1 cellular context compared by ENCODE assay signal in the genomic region with DNA sequence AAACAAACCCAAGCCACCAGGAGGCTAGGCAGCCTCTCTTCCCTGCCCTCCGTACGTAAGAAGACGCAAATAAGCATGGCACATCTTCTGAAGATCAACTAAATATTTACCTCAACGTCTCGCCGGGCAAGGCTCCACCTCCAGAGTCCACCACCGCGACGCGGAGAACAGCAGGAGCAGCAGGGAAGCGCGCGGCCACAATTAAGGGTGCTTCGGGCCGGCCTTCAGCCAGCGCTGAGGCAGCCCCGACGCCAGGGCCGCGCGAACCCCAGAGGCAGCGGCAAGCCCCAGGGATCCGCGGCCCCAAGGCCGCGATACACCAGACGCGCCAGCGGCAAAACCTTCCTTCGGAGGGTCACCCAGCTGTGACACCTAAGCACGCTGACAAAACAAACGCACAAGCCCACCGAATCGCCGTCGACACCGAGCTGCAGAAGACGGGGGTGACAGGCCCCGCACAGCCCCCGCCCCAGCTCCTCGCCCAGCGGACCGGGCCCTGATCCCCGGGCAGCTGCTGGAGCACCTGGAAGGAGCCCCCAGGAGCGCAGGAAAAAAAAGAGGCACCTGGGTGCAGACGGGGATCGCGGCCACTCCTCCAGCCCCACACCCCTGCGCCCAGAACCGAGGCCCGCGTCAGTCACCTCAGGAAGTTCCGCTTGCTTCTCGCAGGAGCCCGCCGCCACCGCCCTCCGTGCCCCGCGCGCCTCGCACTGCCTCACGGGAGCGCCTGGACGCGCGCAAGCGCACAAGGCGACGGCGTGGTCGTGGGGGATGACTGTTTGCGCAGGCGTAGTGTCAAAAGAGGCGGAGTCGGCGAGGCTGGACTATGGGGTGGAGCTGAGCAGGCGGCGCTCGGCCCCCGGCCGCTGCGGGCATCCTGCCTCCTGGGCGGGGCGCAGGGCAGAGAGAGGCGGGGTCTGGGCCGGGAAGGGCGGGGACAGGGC.
TF ChIP-seq lines count a peak whose summit lies in the region.

A gene with protein sequence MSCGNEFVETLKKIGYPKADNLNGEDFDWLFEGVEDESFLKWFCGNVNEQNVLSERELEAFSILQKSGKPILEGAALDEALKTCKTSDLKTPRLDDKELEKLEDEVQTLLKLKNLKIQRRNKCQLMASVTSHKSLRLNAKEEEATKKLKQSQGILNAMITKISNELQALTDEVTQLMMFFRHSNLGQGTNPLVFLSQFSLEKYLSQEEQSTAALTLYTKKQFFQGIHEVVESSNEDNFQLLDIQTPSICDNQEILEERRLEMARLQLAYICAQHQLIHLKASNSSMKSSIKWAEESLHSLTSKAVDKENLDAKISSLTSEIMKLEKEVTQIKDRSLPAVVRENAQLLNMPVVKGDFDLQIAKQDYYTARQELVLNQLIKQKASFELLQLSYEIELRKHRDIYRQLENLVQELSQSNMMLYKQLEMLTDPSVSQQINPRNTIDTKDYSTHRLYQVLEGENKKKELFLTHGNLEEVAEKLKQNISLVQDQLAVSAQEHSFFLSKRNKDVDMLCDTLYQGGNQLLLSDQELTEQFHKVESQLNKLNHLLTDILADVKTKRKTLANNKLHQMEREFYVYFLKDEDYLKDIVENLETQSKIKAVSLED (minus strand): TSS at position 712 of the 944 bp plus-strand sequence. CDS start 1,175 bp downstream, outside the sequence.
Gene POLN (minus strand): TSS at position 712 of the 944 bp plus-strand sequence. CDS start 12,890 bp downstream, outside the sequence.

TF ChIP-seq in HepG2, 621 proteins besides CTCF, POLR2A, EP300 and RAD21 (continued from another document and continues in another):
- no peak for TF ChIP-seq ATF5 (CRISPR knock-in tag; IDR thresholded peaks at IDR 0.05; ENCODE audit: low read depth)
- no peak for TF ChIP-seq ZNF7 (CRISPR knock-in tag; IDR thresholded peaks at IDR 0.05)
- no peak for TF ChIP-seq SP5 (CRISPR knock-in tag; IDR thresholded peaks at IDR 0.05; ENCODE audit: borderline replicate concordance, low read depth)
- TF ChIP-seq ZNF567 (CRISPR knock-in tag; IDR thresholded peaks at IDR 0.05; ENCODE audit: borderline replicate concordance) = peak; percentile 47; the same call in 1 of the 2 replicates
- TF ChIP-seq, protein P1, sequence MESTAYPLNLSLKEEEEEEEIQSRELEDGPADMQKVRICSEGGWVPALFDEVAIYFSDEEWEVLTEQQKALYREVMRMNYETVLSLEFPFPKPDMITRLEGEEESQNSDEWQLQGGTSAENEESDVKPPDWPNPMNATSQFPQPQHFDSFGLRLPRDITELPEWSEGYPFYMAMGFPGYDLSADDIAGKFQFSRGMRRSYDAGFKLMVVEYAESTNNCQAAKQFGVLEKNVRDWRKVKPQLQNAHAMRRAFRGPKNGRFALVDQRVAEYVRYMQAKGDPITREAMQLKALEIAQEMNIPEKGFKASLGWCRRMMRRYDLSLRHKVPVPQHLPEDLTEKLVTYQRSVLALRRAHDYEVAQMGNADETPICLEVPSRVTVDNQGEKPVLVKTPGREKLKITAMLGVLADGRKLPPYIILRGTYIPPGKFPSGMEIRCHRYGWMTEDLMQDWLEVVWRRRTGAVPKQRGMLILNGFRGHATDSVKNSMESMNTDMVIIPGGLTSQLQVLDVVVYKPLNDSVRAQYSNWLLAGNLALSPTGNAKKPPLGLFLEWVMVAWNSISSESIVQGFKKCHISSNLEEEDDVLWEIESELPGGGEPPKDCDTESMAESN (CRISPR knock-in tag; conservative IDR thresholded peaks at IDR 0.05) = peak; percentile 47; the same call in 1 of the 2 replicates
- TF ChIP-seq, protein P2, sequence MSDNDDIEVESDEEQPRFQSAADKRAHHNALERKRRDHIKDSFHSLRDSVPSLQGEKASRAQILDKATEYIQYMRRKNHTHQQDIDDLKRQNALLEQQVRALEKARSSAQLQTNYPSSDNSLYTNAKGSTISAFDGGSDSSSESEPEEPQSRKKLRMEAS (IDR thresholded peaks at IDR 0.05) = peak; percentile 86
- TF ChIP-seq ZNF614 (CRISPR knock-in tag; IDR thresholded peaks at IDR 0.05; ENCODE audit: borderline replicate concordance) = 0 out of 2 replicates have a peak, but pooled peaks have one; percentile 19
- TF ChIP-seq RFX5 (IDR thresholded peaks at IDR 0.05; ENCODE audit: low read depth, low read length) = no peak
- peak; percentile 36; the same call in 1 of the 2 replicates for TF ChIP-seq ZNF574 (CRISPR knock-in tag; IDR thresholded peaks at IDR 0.05)
- no peak for TF ChIP-seq ZNF468 (CRISPR knock-in tag; IDR thresholded peaks at IDR 0.05)
- no peak for TF ChIP-seq ZNF441 (CRISPR knock-in tag; IDR thresholded peaks at IDR 0.05; ENCODE audit: borderline replicate concordance)
- TF ChIP-seq JUNB (CRISPR knock-in tag; IDR thresholded peaks at IDR 0.05; ENCODE audit: borderline replicate concordance) = no peak
- no peak for TF ChIP-seq ATRX (CRISPR knock-in tag; IDR thresholded peaks at IDR 0.05; ENCODE audit: borderline replicate concordance)
- TF ChIP-seq, protein P3, sequence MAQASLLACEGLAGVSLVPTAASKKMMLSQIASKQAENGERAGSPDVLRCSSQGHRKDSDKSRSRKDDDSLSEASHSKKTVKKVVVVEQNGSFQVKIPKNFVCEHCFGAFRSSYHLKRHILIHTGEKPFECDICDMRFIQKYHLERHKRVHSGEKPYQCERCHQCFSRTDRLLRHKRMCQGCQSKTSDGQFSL (CRISPR knock-in tag; IDR thresholded peaks at IDR 0.05) = no peak
- TF ChIP-seq ZSCAN25 (CRISPR knock-in tag; IDR thresholded peaks at IDR 0.05) = no peak
- TF ChIP-seq JDP2 (CRISPR knock-in tag; IDR thresholded peaks at IDR 0.05; ENCODE audit: borderline replicate concordance) = no peak
- TF ChIP-seq ETV5 (CRISPR knock-in tag; IDR thresholded peaks at IDR 0.05; ENCODE audit: borderline replicate concordance) = peak; percentile 33; the same call in 1 of the 2 replicates
- TF ChIP-seq ZFP37 (CRISPR knock-in tag; IDR thresholded peaks at IDR 0.05; ENCODE audit: borderline replicate concordance) = no peak
- TF ChIP-seq CBFB (CRISPR knock-in tag; IDR thresholded peaks at IDR 0.05) = peak; percentile 23; the same call in 1 of the 2 replicates
- TF ChIP-seq CBX2 (IDR thresholded peaks at IDR 0.05; ENCODE audit: low read depth, low read length) = no peak
- no peak for TF ChIP-seq CBX2 (CRISPR knock-in tag; IDR thresholded peaks at IDR 0.05; ENCODE audit: low read depth)
- TF ChIP-seq ISX (CRISPR knock-in tag; conservative IDR thresholded peaks at IDR 0.05) = no peak
- no peak for TF ChIP-seq ZFP62 (CRISPR knock-in tag; IDR thresholded peaks at IDR 0.05)
- TF ChIP-seq NFATC3 (CRISPR knock-in tag; IDR thresholded peaks at IDR 0.05) = no peak
- TF ChIP-seq ZNF280D (CRISPR knock-in tag; IDR thresholded peaks at IDR 0.05) = no peak
- TF ChIP-seq, protein P4, sequence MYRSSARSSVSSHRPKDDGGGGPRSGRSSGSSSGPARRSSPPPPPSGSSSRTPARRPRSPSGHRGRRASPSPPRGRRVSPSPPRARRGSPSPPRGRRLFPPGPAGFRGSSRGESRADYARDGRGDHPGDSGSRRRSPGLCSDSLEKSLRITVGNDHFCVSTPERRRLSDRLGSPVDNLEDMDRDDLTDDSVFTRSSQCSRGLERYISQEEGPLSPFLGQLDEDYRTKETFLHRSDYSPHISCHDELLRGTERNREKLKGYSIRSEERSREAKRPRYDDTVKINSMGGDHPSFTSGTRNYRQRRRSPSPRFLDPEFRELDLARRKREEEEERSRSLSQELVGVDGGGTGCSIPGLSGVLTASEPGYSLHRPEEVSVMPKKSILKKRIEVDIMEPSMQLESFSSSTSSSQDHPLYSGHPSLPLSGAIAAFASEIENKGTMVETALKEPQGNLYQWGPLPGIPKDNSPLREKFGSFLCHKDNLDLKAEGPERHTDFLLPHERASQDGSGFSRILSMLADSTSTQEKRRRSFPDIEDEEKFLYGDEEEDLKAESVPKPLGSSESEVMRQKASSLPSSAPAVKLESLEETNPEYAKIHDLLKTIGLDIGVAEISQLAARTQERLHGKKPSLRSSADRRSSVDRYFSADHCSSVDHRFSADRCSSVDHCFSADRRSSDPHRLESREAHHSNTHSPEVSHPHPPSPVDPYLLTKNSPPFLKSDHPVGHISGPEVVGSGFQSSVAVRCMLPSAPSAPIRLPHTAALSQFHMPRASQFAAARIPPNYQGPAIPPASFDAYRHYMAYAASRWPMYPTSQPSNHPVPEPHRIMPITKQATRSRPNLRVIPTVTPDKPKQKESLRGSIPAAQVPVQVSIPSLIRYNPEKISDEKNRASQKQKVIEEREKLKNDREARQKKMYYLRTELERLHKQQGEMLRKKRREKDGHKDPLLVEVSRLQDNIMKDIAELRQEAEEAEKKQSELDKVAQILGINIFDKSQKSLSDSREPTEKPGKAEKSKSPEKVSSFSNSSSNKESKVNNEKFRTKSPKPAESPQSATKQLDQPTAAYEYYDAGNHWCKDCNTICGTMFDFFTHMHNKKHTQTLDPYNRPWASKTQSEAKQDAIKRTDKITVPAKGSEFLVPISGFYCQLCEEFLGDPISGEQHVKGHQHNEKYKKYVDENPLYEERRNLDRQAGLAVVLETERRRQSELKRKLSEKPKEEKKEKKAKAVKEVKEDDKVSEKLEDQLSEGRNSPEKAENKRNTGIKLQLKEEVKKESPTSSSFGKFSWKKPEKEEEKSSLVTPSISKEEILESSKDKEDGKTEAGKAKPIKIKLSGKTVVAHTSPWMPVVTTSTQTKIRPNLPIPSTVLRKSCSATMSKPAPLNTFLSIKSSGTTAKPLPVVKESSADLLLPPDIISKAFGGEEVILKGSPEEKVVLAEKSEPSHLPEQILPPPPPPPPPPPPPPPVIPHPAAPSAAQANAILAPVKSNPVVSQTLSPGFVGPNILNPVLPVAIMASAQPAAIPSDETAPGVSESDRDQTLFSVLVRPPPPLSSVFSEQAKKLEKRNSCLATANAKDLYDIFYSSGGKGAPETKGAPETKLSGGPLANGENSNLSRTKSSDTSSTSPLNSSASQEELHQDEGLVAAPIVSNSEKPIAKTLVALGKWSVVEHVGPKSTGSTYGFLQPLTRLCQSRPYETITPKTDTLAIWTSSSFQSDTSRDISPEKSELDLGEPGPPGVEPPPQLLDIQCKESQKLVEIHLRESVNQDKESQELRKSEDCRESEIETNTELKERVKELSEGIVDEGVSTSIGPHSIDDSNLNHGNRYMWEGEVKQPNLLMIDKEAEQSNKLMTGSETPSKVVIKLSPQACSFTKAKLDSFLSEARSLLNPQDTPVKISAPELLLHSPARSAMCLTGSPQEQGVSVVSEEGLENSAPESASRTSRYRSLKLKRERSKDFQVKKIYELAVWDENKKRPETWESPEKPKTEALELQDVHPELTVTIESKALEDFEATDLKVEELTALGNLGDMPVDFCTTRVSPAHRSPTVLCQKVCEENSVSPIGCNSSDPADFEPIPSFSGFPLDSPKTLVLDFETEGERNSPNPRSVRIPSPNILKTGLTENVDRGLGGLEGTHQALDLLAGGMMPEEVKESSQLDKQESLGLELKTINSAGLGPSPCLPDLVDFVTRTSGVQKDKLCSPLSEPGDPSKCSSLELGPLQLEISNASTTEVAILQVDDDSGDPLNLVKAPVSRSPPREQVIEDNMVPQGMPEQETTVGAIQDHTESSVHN (CRISPR knock-in tag; IDR thresholded peaks at IDR 0.05) = peak; percentile 35; the same call in 1 of the 2 replicates
- 0 out of 2 replicates have a peak, but pooled peaks have one; percentile 14 for TF ChIP-seq ZNF724P (CRISPR knock-in tag; IDR thresholded peaks at IDR 0.05; ENCODE audit: borderline replicate concordance)
- TF ChIP-seq ZNF333 (CRISPR knock-in tag; IDR thresholded peaks at IDR 0.05; ENCODE audit: borderline replicate concordance) = 0 out of 2 replicates have a peak, but pooled peaks have one; percentile 25
